1 cellular context compared by ENCODE assay signal in genomic region chr12:6838854-6839253, GRCh38.
TF ChIP-seq lines count a peak whose summit lies in the region.

No MANE protein-coding gene starts in this region.

TF ChIP-seq in HepG2, 621 proteins besides CTCF, POLR2A, EP300 and RAD21:
- no peak for TF ChIP-seq GABPA (IDR thresholded peaks at IDR 0.05; ENCODE audit: low read depth, low read length)
- TF ChIP-seq GABPA (CRISPR knock-in tag; IDR thresholded peaks at IDR 0.05; ENCODE audit: low read depth) = no peak
- no peak for TF ChIP-seq ELF1 (CRISPR knock-in tag; IDR thresholded peaks at IDR 0.05)
- TF ChIP-seq TCF12 (IDR thresholded peaks at IDR 0.05) = no peak
- no peak for TF ChIP-seq TCF12 (CRISPR knock-in tag; IDR thresholded peaks at IDR 0.05)
- peak; percentile 45; the same call in 1 of the 2 replicates for TF ChIP-seq RBFOX2 (IDR thresholded peaks at IDR 0.05; ENCODE audit: low read depth, low read length)
